ENCODE assay signal across 7 cellular contexts in the genomic region with DNA sequence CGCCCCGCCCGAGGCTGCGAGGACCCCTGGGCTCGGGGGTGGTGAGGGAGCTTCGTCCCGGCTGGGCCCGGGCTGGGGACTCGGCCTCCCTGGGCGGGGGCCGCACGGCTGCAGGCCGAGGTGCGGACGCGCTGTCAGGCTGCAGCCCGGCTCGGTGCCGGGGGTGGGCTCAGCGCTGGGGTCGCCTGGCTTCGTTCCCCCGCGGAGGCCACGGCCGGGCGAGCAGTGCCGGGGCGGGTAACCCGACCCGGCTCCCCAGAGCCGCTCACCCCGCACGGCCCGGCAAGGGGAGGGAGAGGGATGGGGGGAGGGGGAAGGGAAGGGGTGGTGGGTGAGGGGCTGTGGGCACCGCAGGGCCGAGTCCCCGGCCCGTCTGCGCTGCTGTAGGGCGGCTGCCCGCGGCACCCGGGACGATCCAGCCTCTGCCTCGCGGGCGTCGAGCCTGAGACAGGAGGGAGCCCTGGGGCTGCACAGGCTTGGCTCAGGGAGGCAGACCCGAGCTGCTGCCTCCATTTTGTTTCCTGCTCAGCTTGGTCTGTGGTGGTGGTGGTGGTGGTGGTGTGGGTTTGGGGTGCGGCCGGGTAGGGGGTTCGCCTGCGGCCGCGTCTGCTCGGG. TPM values are rescaled to one million over a fixed set of nuclear protein-coding genes. Genes with fewer than 3 reads are reported as not detected.
DNase-seq lines count a peak whose midpoint lies in the region; ATAC-seq lines count a peak whose summit lies in the region.

No MANE protein-coding gene starts in this region.

- peaks cover 13% of the 10 kb centered on the region for H3K36me3 ChIP-seq in iPS-15b (ENCODE audit: control insufficient read depth, insufficient read depth, low read length)
- H3K36me3 ChIP-seq in skeletal muscle satellite cell (ENCODE audit: insufficient read depth, low read length) = peaks cover 24% of the 10 kb centered on the region

- H3K9ac ChIP-seq in iPS-15b (ENCODE audit: low read depth, low read length) (peak overlapping the region; percentile 98), skeletal muscle satellite cell (ENCODE audit: low read depth, low read length) (peak overlapping the region; percentile 88)

- no peak for DNase-seq in dedifferentiated amniotic fluid mesenchymal stem cell (ENCODE audit: extremely low spot score)

- H3K9me3 ChIP-seq in iPS-15b (ENCODE audit: control insufficient read depth, insufficient read depth, low read length) (no peaks in the 10 kb centered on the region), skeletal muscle satellite cell (replicated peaks; ENCODE audit: low read length) (no peaks in the 10 kb centered on the region)

- H3K4me3 ChIP-seq in iPS-15b (ENCODE audit: low read depth, low read length) (peak overlapping the region; percentile 82), skeletal muscle satellite cell (ENCODE audit: low read length) (peak overlapping the region; percentile 84)

- peak overlapping the region; percentile 93 for H3K4me2 ChIP-seq in skeletal muscle satellite cell (ENCODE audit: low read length)

- peaks cover 24% of the 10 kb centered on the region for H3K4me1 ChIP-seq in iPS-15b (ENCODE audit: control insufficient read depth, insufficient read depth, low read length)
- H3K4me1 ChIP-seq in skeletal muscle satellite cell (ENCODE audit: control insufficient read depth, insufficient read depth, low read length) = peaks cover 47% of the 10 kb centered on the region

- peak overlapping the region; percentile 99 for H3K27ac ChIP-seq in angular gyrus (ENCODE audit: low read depth, low read length)

- H3K27me3 ChIP-seq in iPS-15b (ENCODE audit: control insufficient read depth, insufficient read depth, low read length) (peaks cover 3% of the 10 kb centered on the region), skeletal muscle satellite cell (ENCODE audit: control insufficient read depth, insufficient read depth, low read length) (no peaks in the 10 kb centered on the region)

- ATAC-seq in GM19035 (IDR thresholded peaks at IDR 0.05; ENCODE audit: unreplicated experiment) (peak; percentile 6), HG03432 (IDR thresholded peaks at IDR 0.05; ENCODE audit: unreplicated experiment) (peak; percentile 10), GM21360 (IDR thresholded peaks at IDR 0.05; ENCODE audit: unreplicated experiment) (no peak)

RNA-seq across cellular contexts. Expression of gene NSD1, which starts 1.0 kb away (rescaled TPM):
- total RNA-seq in skeletal muscle satellite cell (2012; rRNA removed) = 28.1 and 29.7 TPM in 2 replicates

RNA-seq across cellular contexts. Expression of gene FGFR4, which starts 45.9 kb away (rescaled TPM):
- total RNA-seq in skeletal muscle satellite cell (2012; rRNA removed) = 0.76 and 3.1 TPM in 2 replicates
